ENCODE assay signal across 24 cellular contexts in the genomic region with DNA sequence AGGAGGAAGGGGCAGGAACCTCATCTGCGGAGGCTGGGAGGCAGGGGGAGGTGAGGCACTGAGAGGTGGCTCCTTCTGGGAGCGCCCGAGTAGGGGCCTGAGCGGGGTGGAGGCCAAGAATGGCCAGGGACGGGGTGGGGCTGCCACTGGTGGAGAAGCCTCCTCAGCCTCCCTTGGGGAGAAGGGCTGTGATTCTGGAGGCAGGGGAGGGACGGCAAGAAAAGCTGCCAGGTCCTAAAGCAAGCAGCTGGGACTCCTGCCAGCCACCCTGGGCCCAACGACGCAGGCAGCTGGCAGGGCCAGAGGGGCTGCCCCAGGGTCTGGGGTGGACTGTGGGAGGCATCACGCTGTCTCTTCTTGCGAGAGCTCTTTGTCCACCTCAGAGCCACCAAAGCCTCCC. TPM values are rescaled to one million over a fixed set of nuclear protein-coding genes. Genes with fewer than 3 reads are reported as not detected.
DNase-seq lines count a peak whose midpoint lies in the region; ATAC-seq and TF ChIP-seq lines count a peak whose summit lies in the region.
"Had no signal": no experiment of that assay in that cellular context is flagged by ENCODE, and none has a peak within 500 bp of the region (broad histone marks: within the 10 kb centered on the region; RNA-seq: fewer than 3 reads in every experiment).

No MANE protein-coding gene starts in this region.

- no peak overlapping the region for H3K4me3 Mint-ChIP-seq in Caco-2 (ENCODE audit: unreplicated experiment)
- H3K4me3 Mint-ChIP-seq: B cell; CD8-positive, alpha-beta T cell; H9; HFFc6 had no signal

- CTCF ChIA-PET in Caco-2 (lab: Charles Lee), result interaction anchor here (0.8 to 4.0 kb wide), 2 partner anchors 12 to 149 kb away, joined by 3 to 29 read pairs; no protein-coding TSS in a partner anchor

- H4K20me1 ChIP-seq in osteoblast (ENCODE audit: insufficient read depth, low read length) (no peaks in the 10 kb centered on the region), GM23248 (ENCODE audit: insufficient read depth) (no peaks in the 10 kb centered on the region)

- ATAC-seq in Right ventricle myocardium inferior (no peak), HG03025 (IDR thresholded peaks at IDR 0.05; ENCODE audit: low FRiP score, unreplicated experiment) (no peak)
- ATAC-seq: CD8-positive, alpha-beta T cell had no signal

- POLR2A ChIA-PET in Caco-2 (lab: Charles Lee), result interaction anchor here (1.0 kb wide), 1 partner anchor 14 kb away, joined by 4 read pairs; no protein-coding TSS in a partner anchor

- TF ChIP-seq CTCF in Caco-2 (IDR thresholded peaks at IDR 0.05; ENCODE audit: insufficient read depth in 1 of 2, low read depth in 1 of 2, low read length in 1 of 2, severe bottlenecking in 1 of 2, unreplicated experiment in 1 of 2) (no peak), dorsolateral prefrontal cortex (IDR thresholded peaks at IDR 0.05 in 54 of 56, conservative IDR thresholded peaks at IDR 0.05 in 2 of 56; ENCODE audit: low read depth in 1 of 56, partially characterized antibody in 56 of 56) (no peak), osteoblast (IDR thresholded peaks at IDR 0.05; ENCODE audit: extremely low read depth, low read depth, low read length) (no peak), thyroid gland (IDR thresholded peaks at IDR 0.05) (no peak)

- WGBS in thyroid gland, 2 donors, result 79 to 81% methylated on average over 8 to 9 of the region's 10 CpGs
- WGBS in GM23248 (ENCODE audit: low coverage in 1 of 2, low lambda C conversion rate in 2 of 2, missing lambda C conversion rate in 2 of 2), 2 experiments, result 34 to 45% methylated on average over 7 to 8 of the region's 10 CpGs

- H3K4me1 ChIP-seq in Caco-2, result no peaks in the 10 kb centered on the region
- H3K4me1 ChIP-seq in osteoblast (ENCODE audit: insufficient read depth, low read length), result no peaks in the 10 kb centered on the region
- H3K4me1 ChIP-seq in thyroid gland, result no peaks in the 10 kb centered on the region
- H3K4me1 ChIP-seq in GM23248 (ENCODE audit: insufficient read depth), result no peaks in the 10 kb centered on the region

- H3K36me3 Mint-ChIP-seq in Caco-2 (ENCODE audit: insufficient read depth, unreplicated experiment), result no peaks in the 10 kb centered on the region
- H3K36me3 Mint-ChIP-seq: CD8-positive, alpha-beta T cell had no signal

- H3K9ac ChIP-seq in GM23248, result no peak overlapping the region

- no TSS peak for BruUV-seq in Caco-2 (replicated peaks; lab: Mats Ljungman, UMichigan)

- H3K9me3 ChIP-seq in Caco-2 (no peaks in the 10 kb centered on the region), osteoblast (ENCODE audit: low read depth, low read length) (no peaks in the 10 kb centered on the region), thyroid gland (no peaks in the 10 kb centered on the region), GM23248 (ENCODE audit: low read depth) (no peaks in the 10 kb centered on the region)

- H3K27ac Mint-ChIP-seq in Caco-2 (ENCODE audit: unreplicated experiment), result peak overlapping the region; percentile 42
- H3K27ac Mint-ChIP-seq: B cell; CD8-positive, alpha-beta T cell; H9; HFFc6 had no signal

- H3K79me2 ChIP-seq in osteoblast (ENCODE audit: insufficient read depth, low read length), result no peaks in the 10 kb centered on the region
- no peaks in the 10 kb centered on the region for H3K79me2 ChIP-seq in GM23248 (ENCODE audit: insufficient read depth)

- no peak for DNase-seq in Caco-2
- peak; percentile 20 for DNase-seq in D341Med (ENCODE audit: low spot score)
- DNase-seq in dorsolateral prefrontal cortex, result no peak
- DNase-seq in osteoblast (ENCODE audit: insufficient read length, low spot score, missing footprints), result no peak
- no peak for DNase-seq in Right ventricle myocardium inferior (ENCODE audit: missing footprints)
- DNase-seq in thyroid gland, result no peak
- DNase-seq in GM23248, result no peak
- DNase-seq: CD8-positive, alpha-beta T cell; DMS153; H9; HFFc6; Karpas-422; NCI-H1092 treated with DMSO at 0.1 percent for 48 hours; NCI-H1436; NCI-H187 treated with DMSO at 0.1 percent for 48 hours; NCI-H524 treated with DMSO at 0.1 percent for 48 hours; NCI-H774; PC-9; SHP77; SW 1271 had no signal

- TF ChIP-seq POLR2A in thyroid gland (IDR thresholded peaks at IDR 0.05), result no peak

- H2AFZ ChIP-seq in osteoblast (ENCODE audit: low read length) (peak overlapping the region; percentile 62), GM23248 (no peak overlapping the region)
- H2AFZ ChIP-seq: PC-9 had no signal

- H3K4me1 Mint-ChIP-seq in Caco-2 (ENCODE audit: low read depth, unreplicated experiment), result peaks cover 6% of the 10 kb centered on the region

- H3K9me3 Mint-ChIP-seq in Caco-2 (ENCODE audit: unreplicated experiment), result no peaks in the 10 kb centered on the region
- H3K9me3 Mint-ChIP-seq: CD8-positive, alpha-beta T cell; H9; HFFc6 had no signal

- H3K9me2 ChIP-seq in GM23248 (ENCODE audit: insufficient read depth), result no peaks in the 10 kb centered on the region

- H3K27me3 Mint-ChIP-seq in Caco-2 (ENCODE audit: insufficient read depth, unreplicated experiment), result peaks cover 2% of the 10 kb centered on the region
- H3K27me3 Mint-ChIP-seq: B cell had no signal

- in situ Hi-C loops in GM23248 (cut with MboI), result no loop called here

- no peak overlapping the region for H3K4me3 ChIP-seq in Caco-2 (ENCODE audit: low read depth, low read length)
- no peak overlapping the region for H3K4me3 ChIP-seq in dorsolateral prefrontal cortex
- no peak overlapping the region for H3K4me3 ChIP-seq in osteoblast (ENCODE audit: insufficient read depth, low read length)
- H3K4me3 ChIP-seq in thyroid gland (replicated peaks in 1 of 3), result no peak overlapping the region
- H3K4me3 ChIP-seq in GM23248, result no peak overlapping the region
- H3K4me3 ChIP-seq: PC-9 had no signal

- H3K27me3 ChIP-seq in Caco-2 (replicated peaks; ENCODE audit: control insufficient read depth, insufficient read depth, low read length) (no peaks in the 10 kb centered on the region), dorsolateral prefrontal cortex (no peaks in the 10 kb centered on the region), osteoblast (ENCODE audit: insufficient read depth, low read length) (peaks cover 11% of the 10 kb centered on the region), thyroid gland (no peaks in the 10 kb centered on the region), GM23248 (replicated peaks; ENCODE audit: insufficient read depth) (peaks cover 6% of the 10 kb centered on the region)

- intact Hi-C loops in Caco-2 (cut with micrococcal nuclease; ENCODE audit: unreplicated experiment) (no loop called here), dorsolateral prefrontal cortex (cut with DNase I) (loop anchor here (5.0 kb wide), 3 partner anchors 34 to 399 kb away; a partner anchor contains a TSS), Right ventricle myocardium inferior (cut with DNase I) (no loop called here), thyroid gland (cut with DNase I) (no loop called here)

- H3F3A ChIP-seq in GM23248 (ENCODE audit: insufficient read depth), result no peaks in the 10 kb centered on the region

- H3K36me3 ChIP-seq in Caco-2 (ENCODE audit: control insufficient read depth, insufficient read depth, low read length) (no peaks in the 10 kb centered on the region), osteoblast (ENCODE audit: insufficient read depth, low read length) (no peaks in the 10 kb centered on the region), thyroid gland (no peaks in the 10 kb centered on the region), GM23248 (ENCODE audit: low read depth) (no peaks in the 10 kb centered on the region)

- H3K27ac ChIP-seq in dorsolateral prefrontal cortex, result peak overlapping the region in 58 of 59 donors; percentile 13 to 100 (median 80)
- H3K27ac ChIP-seq in osteoblast (ENCODE audit: low read depth, low read length), result no peak overlapping the region
- no peak overlapping the region for H3K27ac ChIP-seq in thyroid gland
- H3K27ac ChIP-seq in GM23248, result no peak overlapping the region
- H3K27ac ChIP-seq: C4-2B, HL-60, PC-9 had no signal

- H3K4me2 ChIP-seq in osteoblast (ENCODE audit: insufficient read depth, low read length) (no peak overlapping the region), GM23248 (ENCODE audit: unreplicated experiment) (no peak overlapping the region)
- H3K4me2 ChIP-seq: PC-9 had no signal

RNA-seq across cellular contexts. Expression of a gene that starts 12.7 kb away (rescaled TPM):
- total RNA-seq in Caco-2 (2022), result 9.7 and 10.8 TPM in 2 replicates
- total RNA-seq in dorsolateral prefrontal cortex, result 10 to 100 TPM in 13 of 120 experiments, 1 to 10 TPM in 107; 1.3 to 18.4 (median 4.9) TPM
- total RNA-seq in osteoblast, result 5.1 and 9.1 TPM in 2 replicates
- 4.3 TPM for total RNA-seq in Right ventricle myocardium inferior
- total RNA-seq in thyroid gland, result 10 to 100 TPM in 1 of 4 donors, 1 to 10 TPM in 3; 6.0 to 12.0 (median 9.9) TPM
- total RNA-seq in GM23248 (2014; rRNA removed; shearing (Covaris generic)), result 11.9 and 13.6 TPM in 2 replicates
- 10.0 and 10.4 TPM in 2 replicates for polyA plus RNA-seq in GM23248 (2016; fragmentation: Nextera tagmentation; extraction: Ambion mirVana)

RNA-seq across cellular contexts. Expression of a gene that starts 46.6 kb away (rescaled TPM):
- total RNA-seq in Caco-2 (2022) (111 and 118 TPM in 2 replicates), dorsolateral prefrontal cortex (10 to 100 TPM in 114 of 120 experiments, 1 to 10 TPM in 6; 8.3 to 26.1 (median 14.4) TPM), osteoblast (15.6 and 18.8 TPM in 2 replicates), Right ventricle myocardium inferior (4.5 TPM), thyroid gland (10 to 100 TPM; 14.6 to 32.9 (median 25.1) TPM)
- total RNA-seq in GM23248 (2014; rRNA removed; shearing (Covaris generic)), result 18.5 and 28.2 TPM in 2 replicates
- polyA plus RNA-seq in GM23248 (2016; fragmentation: Nextera tagmentation; extraction: Ambion mirVana), result 8.8 and 9.0 TPM in 2 replicates

Comparison
In these comparisons a context has a peak if more than half of its experiments do, and no peak if none do; other contexts are left out.
1. H3K27ac ChIP-seq: peak in dorsolateral prefrontal cortex (58 of 59); none in osteoblast (single experiment), thyroid gland (0 of 3) and GM23248 (single experiment).
2. intact Hi-C loops: an anchor here in dorsolateral prefrontal cortex (5.0 kb wide); none called in Caco-2, Right ventricle myocardium inferior and thyroid gland.